Comparison of ENCODE assay signal across 36 cellular contexts in the genomic region with DNA sequence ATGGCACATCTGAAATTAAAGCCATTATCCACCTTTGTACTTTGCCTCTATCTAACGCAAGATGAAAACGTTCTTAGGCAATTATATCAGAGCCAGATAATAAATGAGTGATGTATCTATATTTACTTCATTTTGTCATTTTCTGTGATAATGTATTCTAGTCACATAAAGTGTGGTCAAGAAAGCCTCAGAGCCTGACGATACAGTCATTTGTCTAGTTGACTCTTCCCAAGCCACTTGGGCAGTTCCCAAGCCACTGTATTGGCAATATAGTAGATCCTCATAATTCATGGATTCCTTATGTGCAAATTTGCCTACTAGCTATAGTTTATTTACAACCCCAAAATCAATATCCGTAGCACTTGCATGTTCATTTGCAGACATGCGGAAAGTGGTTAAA. TPM values are rescaled to one million over a fixed set of nuclear protein-coding genes. Genes with fewer than 3 reads are reported as not detected.
A peak's percentile ranks its signal among the peaks of the same experiment; 100 is the strongest.
DNase-seq lines count a peak whose midpoint lies in the region; FAIRE-seq and TF ChIP-seq lines count a peak whose summit lies in the region.
"Had no signal": no experiment of that assay in that cellular context is flagged by ENCODE, and none has a peak within 500 bp of the region (broad histone marks: within the 10 kb centered on the region; RNA-seq: fewer than 3 reads in every experiment).

No MANE protein-coding gene starts in this region.

- no peaks in the 10 kb centered on the region for H3K9me3 Mint-ChIP-seq in astrocyte (ENCODE audit: unreplicated experiment)
- H3K9me3 Mint-ChIP-seq: CD14-positive monocyte; CD4-positive, alpha-beta memory T cell; CD4-positive, alpha-beta T cell; CD4-positive, CD25-positive, alpha-beta regulatory T cell; CD8-positive, alpha-beta memory T cell; CD8-positive, alpha-beta T cell had no signal

- H3K4me2 ChIP-seq in astrocyte (ENCODE audit: low read length) = no peak overlapping the region
- H3K4me2 ChIP-seq: A549; BLaER1; BLaER1 treated with 17β-estradiol and CSF1 and Interleukin-3, amounts not matched to agents 10 nM and 100 nM had no signal

- peaks cover 29% of the 10 kb centered on the region for H3K4me1 ChIP-seq in astrocyte (ENCODE audit: insufficient read depth, low read length)
- no peaks in the 10 kb centered on the region for H3K4me1 ChIP-seq in Peyer's patch
- H3K4me1 ChIP-seq: BE2C, BLaER1 had no signal

- H3K79me2 ChIP-seq in astrocyte (ENCODE audit: insufficient read depth, low read length) = no peaks in the 10 kb centered on the region

- no peak overlapping the region for H2AFZ ChIP-seq in astrocyte (ENCODE audit: low read depth, low read length)

- no peaks in the 10 kb centered on the region for H3K36me3 Mint-ChIP-seq in astrocyte (ENCODE audit: low read depth, unreplicated experiment)
- H3K36me3 Mint-ChIP-seq: CD14-positive monocyte; CD4-positive, alpha-beta memory T cell; CD4-positive, CD25-positive, alpha-beta regulatory T cell; CD8-positive, alpha-beta T cell had no signal

- no peaks in the 10 kb centered on the region for H3K27me3 Mint-ChIP-seq in astrocyte (ENCODE audit: low read depth, unreplicated experiment)
- H3K27me3 Mint-ChIP-seq: CD4-positive, CD25-positive, alpha-beta regulatory T cell had no signal

- H3K4me3 Mint-ChIP-seq in astrocyte (ENCODE audit: unreplicated experiment) = no peak overlapping the region
- H3K4me3 Mint-ChIP-seq: B cell; CD14-positive monocyte; CD4-positive, alpha-beta memory T cell; CD4-positive, alpha-beta T cell; CD4-positive, CD25-positive, alpha-beta regulatory T cell; CD8-positive, alpha-beta memory T cell; CD8-positive, alpha-beta T cell had no signal

- no peak overlapping the region for H3K9ac ChIP-seq in astrocyte (ENCODE audit: low read length)
- H3K9ac ChIP-seq: BLaER1; BLaER1 treated with 17β-estradiol and CSF1 and Interleukin-3, amounts not matched to agents 10 nM and 100 nM had no signal

- no peaks in the 10 kb centered on the region for H4K20me1 ChIP-seq in astrocyte (ENCODE audit: insufficient read depth, low read length)
- H4K20me1 ChIP-seq: BLaER1; BLaER1 treated with 17β-estradiol and CSF1 and Interleukin-3, amounts not matched to agents 10 nM and 100 nM had no signal

- H3K27ac ChIP-seq in astrocyte (ENCODE audit: low read depth, low read length) = no peak overlapping the region
- no peak overlapping the region for H3K27ac ChIP-seq in Peyer's patch
- H3K27ac ChIP-seq: 22Rv1; A549; BLaER1; BLaER1 treated with 17β-estradiol and CSF1 and Interleukin-3, amounts not matched to agents 10 nM and 100 nM; C4-2B had no signal

- FAIRE-seq in HTR-8/SVneo (lab: Jason Lieb, UNC) (peak; percentile 13), astrocyte (lab: Jason Lieb, UNC) (no peak)
- FAIRE-seq: A204.1, A549, D721Med had no signal

- H3K36me3 ChIP-seq in astrocyte (ENCODE audit: insufficient read depth, low read length) = no peaks in the 10 kb centered on the region
- no peaks in the 10 kb centered on the region for H3K36me3 ChIP-seq in Peyer's patch
- H3K36me3 ChIP-seq: BE2C; BLaER1; BLaER1 treated with 17β-estradiol and CSF1 and Interleukin-3, amounts not matched to agents 10 nM and 100 nM had no signal

- DNase-seq in HTR-8/SVneo (ENCODE audit: insufficient read length, low spot score) (no peak), astrocyte (ENCODE audit: low read depth) (peak; percentile 77), Peyer's patch (no peak)
- DNase-seq in NK-92 treated with Interleukin-12 subunit alpha and Interleukin-12 subunit beta, amount 100 ng/mL, for 24 hours (lab: John Stamatoyannopoulos, UW) = no peak
- DNase-seq: 8988T; ACHN; AML-193; BE2C; C1 segment of cervical spinal cord; Caco-2; Calu3; CD4-positive, alpha-beta memory T cell; CD4-positive, alpha-beta T cell; CD4-positive, CD25-positive, alpha-beta regulatory T cell; CD8-positive, alpha-beta memory T cell; CD8-positive, alpha-beta T cell; COR-L47; DMS 273 treated with DMSO at 0.1 percent for 48 hours; DMS153; DMS53; DMS79; DMS79 treated with DMSO at 0.1 percent for 48 hours; DND-41; EL had no signal

- H3K9me3 ChIP-seq in astrocyte (ENCODE audit: insufficient read depth, low read depth, low read length) (no peaks in the 10 kb centered on the region), Peyer's patch (no peaks in the 10 kb centered on the region)
- H3K9me3 ChIP-seq: A549; BE2C; BLaER1; BLaER1 treated with 17β-estradiol and CSF1 and Interleukin-3, amounts not matched to agents 10 nM and 100 nM; Caco-2 had no signal

- TF ChIP-seq CTCF in astrocyte (IDR thresholded peaks at IDR 0.05; ENCODE audit: insufficient read depth, low read depth, low read length) = no peak
- TF ChIP-seq CTCF in Peyer's patch (IDR thresholded peaks at IDR 0.05) = no peak

- no peak overlapping the region for H3K27ac Mint-ChIP-seq in astrocyte (ENCODE audit: unreplicated experiment)
- H3K27ac Mint-ChIP-seq: B cell; CD14-positive monocyte; CD4-positive, alpha-beta memory T cell; CD4-positive, alpha-beta T cell; CD4-positive, CD25-positive, alpha-beta regulatory T cell; CD8-positive, alpha-beta memory T cell; CD8-positive, alpha-beta T cell had no signal

- no peak overlapping the region for H3K4me3 ChIP-seq in astrocyte (ENCODE audit: insufficient read depth, low read depth, low read length)
- H3K4me3 ChIP-seq in Peyer's patch = no peak overlapping the region
- H3K4me3 ChIP-seq: A549; BLaER1; BLaER1 treated with 17β-estradiol and CSF1 and Interleukin-3, amounts not matched to agents 10 nM and 100 nM had no signal

- H3K27me3 ChIP-seq in astrocyte (ENCODE audit: insufficient read depth, low read length) = no peaks in the 10 kb centered on the region
- H3K27me3 ChIP-seq in Peyer's patch = no peaks in the 10 kb centered on the region
- H3K27me3 ChIP-seq: BLaER1; BLaER1 treated with 17β-estradiol and CSF1 and Interleukin-3, amounts not matched to agents 10 nM and 100 nM had no signal

- no peak for TF ChIP-seq POLR2A in Peyer's patch (IDR thresholded peaks at IDR 0.05)

- peaks cover 43% of the 10 kb centered on the region for H3K4me1 Mint-ChIP-seq in astrocyte (ENCODE audit: low read depth, unreplicated experiment)
- H3K4me1 Mint-ChIP-seq: B cell; CD4-positive, alpha-beta memory T cell; CD8-positive, alpha-beta memory T cell had no signal

RNA-seq across cellular contexts. Expression of gene HOATZ, which starts 7.8 kb away (rescaled TPM):
- total RNA-seq in astrocyte (0.43 TPM in 2 replicates), Peyer's patch (not detected)
- total RNA-seq: A172; B cell; Caco-2; Calu3; CD4-positive, alpha-beta memory T cell; CD4-positive, alpha-beta T cell; CD4-positive, CD25-positive, alpha-beta regulatory T cell; CD8-positive, alpha-beta memory T cell; CD8-positive, alpha-beta T cell; Daoy had no signal

RNA-seq across cellular contexts. Expression of gene BTG4, which starts 10.2 kb away (rescaled TPM):
- total RNA-seq in astrocyte (0.50 and 0.55 TPM in 2 replicates), Peyer's patch (not detected)
- total RNA-seq: A673; B cell; Calu3; CD4-positive, alpha-beta memory T cell; CD4-positive, alpha-beta T cell; CD4-positive, CD25-positive, alpha-beta regulatory T cell; CD8-positive, alpha-beta memory T cell; CD8-positive, alpha-beta T cell; Daoy had no signal

RNA-seq across cellular contexts. Expression of gene LAYN, which starts 18.1 kb away (rescaled TPM):
- total RNA-seq in astrocyte (47.5 and 54.5 TPM in 2 replicates), Peyer's patch (10 to 100 TPM in 1 of 4 donors, 1 to 10 TPM in 3; 2.1 to 18.2 (median 4.2) TPM)
- total RNA-seq: B cell; CD4-positive, alpha-beta memory T cell had no signal
